Comparison of ENCODE assay signal across 23 cellular contexts in genomic region chr1:201140941-201141260, GRCh38. TPM values are rescaled to one million over a fixed set of nuclear protein-coding genes. Genes with fewer than 3 reads are reported as not detected.
DNase-seq lines count a peak whose midpoint lies in the region; ATAC-seq and TF ChIP-seq lines count a peak whose summit lies in the region.
"Had no signal": no experiment of that assay in that cellular context is flagged by ENCODE, and none has a peak within 500 bp of the region (broad histone marks: within the 10 kb centered on the region; RNA-seq: fewer than 3 reads in every experiment).

No MANE protein-coding gene starts in this region.

- H3K36me3 ChIP-seq in MG63: peaks cover 35% of the 10 kb centered on the region

- no peaks in the 10 kb centered on the region for H3K9me3 Mint-ChIP-seq in natural killer cell treated with Interleukin-12 subunit alpha and Interleukin-12 subunit beta and Interleukin-15 and Interleukin-18, amount 100 ng/mL, for 72 hours
- H3K9me3 Mint-ChIP-seq in natural killer cell (no peaks in the 10 kb centered on the region), chondrocyte (ENCODE audit: low read depth) (no peaks in the 10 kb centered on the region)

- peak; percentile 5 for DNase-seq in natural killer cell treated with Interleukin-12 subunit alpha and Interleukin-12 subunit beta and Interleukin-15 and Interleukin-18, amount 100 ng/mL, for 72 hours (ENCODE audit: low spot score)
- DNase-seq in natural killer cell (no peak), chondrocyte (ENCODE audit: low spot score) (peak; percentile 72), posterior vena cava (ENCODE audit: low spot score) (peak; percentile 20), MG63 (no peak)
- DNase-seq: AML-193, DND-41, GM23248, H7, Karpas-422, NCI-H187, NCI-H2081 treated with DMSO at 0.1 percent for 48 hours, NCI-H2171, NCI-H226, NCI-H510A, RPMI8226, SHP77 had no signal

- H3K36me3 Mint-ChIP-seq in natural killer cell treated with Interleukin-12 subunit alpha and Interleukin-12 subunit beta and Interleukin-15 and Interleukin-18, amount 100 ng/mL, for 72 hours: peaks cover 6% of the 10 kb centered on the region
- peaks cover 7% of the 10 kb centered on the region for H3K36me3 Mint-ChIP-seq in natural killer cell
- peaks cover 26% of the 10 kb centered on the region for H3K36me3 Mint-ChIP-seq in chondrocyte (ENCODE audit: low read depth)

- no peaks in the 10 kb centered on the region for H3K9me3 ChIP-seq in MG63
- H3K9me3 ChIP-seq: A549 had no signal

- H3K4me3 ChIP-seq in MG63: no peak overlapping the region
- H3K4me3 ChIP-seq: A549, GM23248 had no signal

- TF ChIP-seq CTCF in natural killer cell (IDR thresholded peaks at IDR 0.05) (no peak), chondrocyte (IDR thresholded peaks at IDR 0.05) (no peak)

- no peak overlapping the region for H3K27ac Mint-ChIP-seq in natural killer cell treated with Interleukin-12 subunit alpha and Interleukin-12 subunit beta and Interleukin-15 and Interleukin-18, amount 100 ng/mL, for 72 hours
- H3K27ac Mint-ChIP-seq in natural killer cell (no peak overlapping the region), chondrocyte (ENCODE audit: unreplicated experiment) (peak overlapping the region; percentile 24)

- no peak for ATAC-seq in natural killer cell treated with Interleukin-12 subunit alpha and Interleukin-12 subunit beta and Interleukin-15 and Interleukin-18, amount 100 ng/mL, for 72 hours
- no peak for ATAC-seq in natural killer cell
- no peak for ATAC-seq in GM21825 (IDR thresholded peaks at IDR 0.05; ENCODE audit: unreplicated experiment)
- no peak for ATAC-seq in GM21619 (IDR thresholded peaks at IDR 0.05; ENCODE audit: unreplicated experiment)
- ATAC-seq: A549, HepG2 had no signal

- H3K27me3 Mint-ChIP-seq in natural killer cell treated with Interleukin-12 subunit alpha and Interleukin-12 subunit beta and Interleukin-15 and Interleukin-18, amount 100 ng/mL, for 72 hours: no peaks in the 10 kb centered on the region
- H3K27me3 Mint-ChIP-seq in natural killer cell (ENCODE audit: low read depth in 2 of 2) (no peaks in the 10 kb centered on the region), chondrocyte (ENCODE audit: low read depth) (no peaks in the 10 kb centered on the region)

- intact Hi-C loops in natural killer cell (cut with micrococcal nuclease) (no loop called here), posterior vena cava (cut with DNase I) (no loop called here)

- no peaks in the 10 kb centered on the region for H3K27me3 ChIP-seq in MG63

- H3K4me1 Mint-ChIP-seq in natural killer cell treated with Interleukin-12 subunit alpha and Interleukin-12 subunit beta and Interleukin-15 and Interleukin-18, amount 100 ng/mL, for 72 hours (ENCODE audit: low read depth in 2 of 2): no peaks in the 10 kb centered on the region
- no peaks in the 10 kb centered on the region for H3K4me1 Mint-ChIP-seq in natural killer cell
- peaks cover 28% of the 10 kb centered on the region for H3K4me1 Mint-ChIP-seq in chondrocyte (ENCODE audit: low read depth)

- H3K4me3 Mint-ChIP-seq in natural killer cell treated with Interleukin-12 subunit alpha and Interleukin-12 subunit beta and Interleukin-15 and Interleukin-18, amount 100 ng/mL, for 72 hours: no peak overlapping the region
- H3K4me3 Mint-ChIP-seq in natural killer cell: no peak overlapping the region
- no peak overlapping the region for H3K4me3 Mint-ChIP-seq in chondrocyte (ENCODE audit: unreplicated experiment)

RNA-seq across cellular contexts. Expression of gene TMEM9, which starts 13.4 kb away (rescaled TPM):
- 10 to 100 TPM; 15.6 to 21.5 TPM for total RNA-seq in natural killer cell treated with Interleukin-12 subunit alpha and Interleukin-12 subunit beta and Interleukin-15 and Interleukin-18, amount 100 ng/mL, for 72 hours
- 10 to 100 TPM; 16.2 to 18.1 (median 16.9) TPM for total RNA-seq in natural killer cell
- total RNA-seq in chondrocyte: 56.9 to 57.3 TPM (median 57.2 TPM) in 3 replicates
- total RNA-seq in posterior vena cava: 10 to 100 TPM; 35.5 to 54.9 TPM
- 75.3 and 118 TPM in 2 replicates for total RNA-seq in MG63 (2014; rRNA removed; shearing (Covaris generic); ENCODE audit: low replicate concordance)

RNA-seq across cellular contexts. Expression of gene ASCL5, which starts 13.9 kb away (rescaled TPM):
- total RNA-seq in natural killer cell treated with Interleukin-12 subunit alpha and Interleukin-12 subunit beta and Interleukin-15 and Interleukin-18, amount 100 ng/mL, for 72 hours: not detected
- not detected for total RNA-seq in natural killer cell
- 0.19 TPM in 1 of 3 replicates, not detected in the others for total RNA-seq in chondrocyte
- not detected for total RNA-seq in posterior vena cava
- total RNA-seq in MG63 (2014; rRNA removed; shearing (Covaris generic); ENCODE audit: low replicate concordance): not detected in 2 replicates
- total RNA-seq: GM23248, H7, HepG2, HT1080, SK-MEL-5 had no signal

RNA-seq across cellular contexts. Expression of gene CACNA1S, which starts 28.7 kb away (rescaled TPM):
- total RNA-seq in natural killer cell treated with Interleukin-12 subunit alpha and Interleukin-12 subunit beta and Interleukin-15 and Interleukin-18, amount 100 ng/mL, for 72 hours: not detected
- total RNA-seq in natural killer cell (not detected), chondrocyte (0.07 to 0.46 TPM (median 0.40 TPM) in 3 replicates), posterior vena cava (under 1 TPM; 0.05 to 0.14 TPM)
- total RNA-seq in MG63 (2014; rRNA removed; shearing (Covaris generic); ENCODE audit: low replicate concordance): not detected in 2 replicates
- total RNA-seq: GM23248, H7, HepG2, HT1080, SK-MEL-5 had no signal

RNA-seq across cellular contexts. Expression of gene IGFN1, which starts 49.7 kb away (rescaled TPM):
- not detected for total RNA-seq in natural killer cell treated with Interleukin-12 subunit alpha and Interleukin-12 subunit beta and Interleukin-15 and Interleukin-18, amount 100 ng/mL, for 72 hours
- not detected for total RNA-seq in natural killer cell
- total RNA-seq in chondrocyte: 0.24 to 1.9 TPM (median 1.6 TPM) in 3 replicates
- 1 to 10 TPM in 1 of 2 donors, under 1 TPM in 1; 0.90 to 3.4 TPM for total RNA-seq in posterior vena cava
- total RNA-seq in MG63 (2014; rRNA removed; shearing (Covaris generic); ENCODE audit: low replicate concordance): 0.16 TPM in 1 of 2 replicates, not detected in the other
- total RNA-seq: GM23248 had no signal

Comparison
In these comparisons a context has a peak if more than half of its experiments do, and no peak if none do; other contexts are left out.
1. DNase-seq: peak in natural killer cell treated with Interleukin-12 subunit alpha and Interleukin-12 subunit beta and Interleukin-15 and Interleukin-18, amount 100 ng/mL, for 72 hours (single experiment), chondrocyte (single experiment) and posterior vena cava (single experiment); none in natural killer cell (single experiment) and MG63 (single experiment).